In the genomic region with DNA sequence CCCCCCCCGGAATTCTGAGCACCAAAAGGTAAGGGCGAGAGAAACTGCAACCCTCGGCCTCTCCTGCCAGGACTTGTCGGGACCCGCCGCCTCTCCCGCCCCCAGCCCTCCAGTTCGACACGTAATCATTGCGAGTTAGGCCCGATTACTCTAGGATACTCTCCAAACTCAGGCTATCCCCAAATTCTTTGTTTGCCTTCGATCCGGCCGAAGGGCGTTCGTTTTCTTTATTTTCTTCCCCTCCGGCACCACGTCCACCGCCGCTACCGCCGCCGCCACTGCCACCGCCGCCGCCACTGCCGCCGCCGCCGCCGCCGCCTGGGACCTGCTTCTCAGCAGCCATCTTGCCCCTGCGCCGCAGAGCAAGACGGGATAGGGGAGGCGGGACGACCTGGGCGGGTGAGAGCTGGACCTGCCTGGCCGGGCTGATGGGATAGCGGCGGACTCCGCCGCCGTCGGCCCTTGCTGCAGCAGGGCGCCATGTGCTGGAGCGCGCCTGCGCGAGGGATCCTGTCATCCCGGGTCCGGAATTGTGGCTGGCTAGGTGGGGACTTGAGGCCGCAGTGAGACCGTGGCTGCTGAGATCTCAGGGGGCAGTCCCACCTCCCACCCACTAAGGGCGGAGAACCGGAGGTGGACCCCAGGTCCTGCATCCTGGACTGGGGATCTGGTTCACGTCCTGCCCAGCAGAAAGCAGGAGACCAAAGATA, we compare ENCODE assay signal across 8 cellular contexts. TPM values are rescaled to one million over a fixed set of nuclear protein-coding genes. Genes with fewer than 3 reads are reported as not detected.
DNase-seq lines count a peak whose midpoint lies in the region; ATAC-seq and TF ChIP-seq lines count a peak whose summit lies in the region.

A gene (minus strand): TSS at position 369 of the 710 bp plus-strand sequence. CDS start 26 bp downstream, at position 343.

- H3K9me3 Mint-ChIP-seq in activated CD4-positive, alpha-beta memory T cell treated with anti-CD3 and anti-CD28 coated beads for 36 hours: no peaks in the 10 kb centered on the region

- intact Hi-C loops in activated CD4-positive, alpha-beta memory T cell treated with anti-CD3 and anti-CD28 coated beads for 36 hours (cut with micrococcal nuclease): loop anchor here (5.0 to 10.0 kb wide), 4 partner anchors 120 to 288 kb away; a partner anchor contains a TSS
- intact Hi-C loops in right lobe of liver (cut with DNase I): no loop called here

- CTCF ChIA-PET in BJ (lab: Yijun Ruan, JAX): interaction anchor here (0.8 kb wide), 1 partner anchor 23 kb away, joined by 3 read pairs; no protein-coding TSS in a partner anchor
- CTCF ChIA-PET in activated CD4-positive, alpha-beta memory T cell treated with anti-CD3 and anti-CD28 coated beads for 36 hours (lab: Charles Lee): interaction anchor here (0.8 to 1.3 kb wide), 7 partner anchors 31 to 289 kb away, joined by 3 to 5 read pairs (median 3); a partner anchor contains a TSS

- peaks cover 0 to 12% (median 0%) of the 10 kb centered on the region in 4 donors for H3K4me1 ChIP-seq in right lobe of liver

- ATAC-seq in GM19328 (IDR thresholded peaks at IDR 0.05; ENCODE audit: unreplicated experiment) (peak; percentile 83), HG03521 (IDR thresholded peaks at IDR 0.05; ENCODE audit: unreplicated experiment) (peak; percentile 90), right lobe of liver (peak; percentile 98 to 100 (median 99))

- H3K36me3 Mint-ChIP-seq in activated CD4-positive, alpha-beta memory T cell treated with anti-CD3 and anti-CD28 coated beads for 36 hours: peaks cover 17% of the 10 kb centered on the region

- peak within 1 kb of the TSS; percentile 100 for H3K27ac Mint-ChIP-seq in activated CD4-positive, alpha-beta memory T cell treated with anti-CD3 and anti-CD28 coated beads for 36 hours

- POLR2A ChIA-PET in BJ (lab: Charles Lee): interaction anchor here (0.5 kb wide), 1 partner anchor 287 kb away, joined by 12 read pairs; no protein-coding TSS in a partner anchor
- POLR2A ChIA-PET in activated CD4-positive, alpha-beta memory T cell treated with anti-CD3 and anti-CD28 coated beads for 36 hours (lab: Charles Lee): interaction anchor here (0.6 to 2.4 kb wide), 15 partner anchors 9 to 313 kb away, joined by 3 to 16 read pairs (median 4); a partner anchor contains a TSS

- peak; percentile 64 for DNase-seq in BJ (ENCODE audit: low read depth)
- DNase-seq in NCI-H748 treated with DMSO at 0.1 percent for 48 hours (lab: John Stamatoyannopoulos, UW): peak; percentile 57
- peak; percentile 90 for DNase-seq in activated CD4-positive, alpha-beta memory T cell treated with anti-CD3 and anti-CD28 coated beads for 36 hours
- DNase-seq in dermis microvascular lymphatic vessel endothelial cell (ENCODE audit: low read depth in 2 of 2): peak; percentile 85 to 95
- peak; percentile 94 to 97 (median 96) for DNase-seq in right lobe of liver
- peak; percentile 86 for DNase-seq in stimulated activated CD4-positive, alpha-beta T cell treated with anti-CD3 and anti-CD28 coated beads, Interleukin-4, amount 100 ng/mL, for 24 hours

- peak within 1 kb of the TSS; percentile 26 to 49 (median 47) for H3K27ac ChIP-seq in right lobe of liver

- H3K4me1 Mint-ChIP-seq in activated CD4-positive, alpha-beta memory T cell treated with anti-CD3 and anti-CD28 coated beads for 36 hours (ENCODE audit: low read depth): peaks cover 45% of the 10 kb centered on the region

- H3K27me3 ChIP-seq in BJ (ENCODE audit: control insufficient read depth, insufficient read depth, low read length): peaks cover 34% of the 10 kb centered on the region
- H3K27me3 ChIP-seq in right lobe of liver: peaks cover 20 to 25% of the 10 kb centered on the region in 2 donors

- peak; percentile 75 for TF ChIP-seq POLR2A in right lobe of liver (IDR thresholded peaks at IDR 0.05)

- H3K9me3 ChIP-seq in right lobe of liver: no peaks in the 10 kb centered on the region

- H3K27me3 Mint-ChIP-seq in activated CD4-positive, alpha-beta memory T cell treated with anti-CD3 and anti-CD28 coated beads for 36 hours: peaks cover 27% of the 10 kb centered on the region

- TF ChIP-seq CTCF in BJ (IDR thresholded peaks at IDR 0.05; ENCODE audit: insufficient read depth, low read depth, low read length): no peak
- no peak for TF ChIP-seq CTCF in right lobe of liver (IDR thresholded peaks at IDR 0.05)

- H3K4me3 Mint-ChIP-seq in activated CD4-positive, alpha-beta memory T cell treated with anti-CD3 and anti-CD28 coated beads for 36 hours: peak within 1 kb of the TSS; percentile 99

- H3K36me3 ChIP-seq in BJ (ENCODE audit: control insufficient read depth, insufficient read depth, low read length) (peaks cover 2% of the 10 kb centered on the region; the same call in 1 of the 2 replicates), right lobe of liver (peaks cover 0 to 18% (median 7%) of the 10 kb centered on the region in 4 donors)

- WGBS in right lobe of liver (ENCODE audit: insufficient coverage, low coverage, low lambda C conversion rate, missing lambda C conversion rate): 2% methylated on average over 23 of the region's 57 CpGs

- H3K4me3 ChIP-seq in BJ (ENCODE audit: low read depth, low read length): peak within 1 kb of the TSS; percentile 96
- peak within 1 kb of the TSS; percentile 59 to 83 (median 77) for H3K4me3 ChIP-seq in right lobe of liver

RNA-seq across cellular contexts. Expression of the gene that starts here (rescaled TPM):
- polyA plus RNA-seq in BJ (2011; rRNA removed): 62.6 and 70.8 TPM in 2 replicates
- 31.1 and 37.3 TPM in 2 replicates for polyA minus RNA-seq in BJ (2011; rRNA and poly(A)+ RNA removed)
- total RNA-seq in activated CD4-positive, alpha-beta memory T cell treated with anti-CD3 and anti-CD28 coated beads for 36 hours: 100 to 1,000 TPM; 142 to 148 TPM
- 22.6 and 28.7 TPM in 2 replicates for total RNA-seq in dermis microvascular lymphatic vessel endothelial cell
- total RNA-seq in right lobe of liver: 10 to 100 TPM; 31.0 to 37.0 (median 35.1) TPM

Comparison
In these comparisons a context has a peak if more than half of its experiments do, and no peak if none do; other contexts are left out.
1. Peak in every context shown above with its lines: DNase-seq, ATAC-seq, H3K4me3 ChIP-seq and H3K27ac ChIP-seq.